In the genomic region with DNA sequence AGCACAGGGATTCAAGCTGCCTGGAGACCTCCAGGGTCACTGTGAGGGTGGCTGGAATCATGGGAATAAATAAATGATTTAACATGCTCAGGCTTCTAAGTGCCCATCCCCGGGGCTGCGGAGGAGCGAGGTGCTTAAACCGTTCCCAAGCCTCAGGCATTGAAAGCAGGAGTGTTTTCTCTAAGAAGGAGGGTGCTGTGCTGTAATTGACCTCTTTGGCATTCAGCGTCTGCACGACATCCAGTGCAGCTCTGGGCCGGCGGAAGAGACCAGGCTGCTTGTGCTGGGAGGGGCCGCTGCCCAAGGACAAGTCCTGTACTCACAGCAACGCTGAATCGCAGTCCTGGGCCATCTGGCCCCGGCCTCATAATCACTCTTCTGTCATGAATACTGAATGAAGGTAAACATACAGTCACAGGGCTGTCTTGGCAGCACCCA, we compare ENCODE assay signal across 10 cellular contexts. TPM values are rescaled to one million over a fixed set of nuclear protein-coding genes. Genes with fewer than 3 reads are reported as not detected.
DNase-seq lines count a peak whose midpoint lies in the region; ATAC-seq and TF ChIP-seq lines count a peak whose summit lies in the region.
"Had no signal": no experiment of that assay in that cellular context is flagged by ENCODE, and none has a peak within 500 bp of the region (broad histone marks: within the 10 kb centered on the region; RNA-seq: fewer than 3 reads in every experiment).

No MANE protein-coding gene starts in this region.

- H3K4me3 Mint-ChIP-seq in progenitor cell of endocrine pancreas (ENCODE audit: low read depth) = no peak overlapping the region
- H3K4me3 Mint-ChIP-seq in naive thymus-derived CD4-positive, alpha-beta T cell = no peak overlapping the region
- H3K4me3 Mint-ChIP-seq: activated B cell treated with CpG ODN at 0.5 μM for 24 hours had no signal

- H3K27me3 ChIP-seq in GM23248 (replicated peaks; ENCODE audit: insufficient read depth) (peaks cover 13% of the 10 kb centered on the region), RWPE2 (ENCODE audit: insufficient read depth, poor library complexity, severe bottlenecking) (no peaks in the 10 kb centered on the region), hepatocyte (no peaks in the 10 kb centered on the region)
- H3K27me3 ChIP-seq in naive thymus-derived CD4-positive, alpha-beta T cell (ENCODE audit: control insufficient read depth in 2 of 2, insufficient read depth in 2 of 2, low read length in 2 of 2) = no peaks in the 10 kb centered on the region

- H3K4me1 ChIP-seq in GM23248 (ENCODE audit: insufficient read depth) (no peaks in the 10 kb centered on the region), RWPE2 (ENCODE audit: insufficient read depth, poor library complexity, severe bottlenecking) (no peaks in the 10 kb centered on the region), hepatocyte (ENCODE audit: insufficient read depth) (no peaks in the 10 kb centered on the region)
- no peaks in the 10 kb centered on the region for H3K4me1 ChIP-seq in naive thymus-derived CD4-positive, alpha-beta T cell (ENCODE audit: control insufficient read depth in 2 of 2, insufficient read depth in 2 of 2, low read length in 2 of 2)

- in situ Hi-C loops in GM23248 (cut with MboI) = no loop called here

- H2AFZ ChIP-seq in GM23248 (no peak overlapping the region), hepatocyte (no peak overlapping the region)

- H4K20me1 ChIP-seq in GM23248 (ENCODE audit: insufficient read depth) = no peaks in the 10 kb centered on the region
- H4K20me1 ChIP-seq in hepatocyte (ENCODE audit: insufficient read depth, poor library complexity, severe bottlenecking) = no peaks in the 10 kb centered on the region

- DNase-seq in GM23248 = peak; percentile 12
- peak; percentile 28 for DNase-seq in RWPE2 (ENCODE audit: low spot score)
- peak; percentile 67 for DNase-seq in hepatocyte (ENCODE audit: low spot score)
- DNase-seq in progenitor cell of endocrine pancreas (ENCODE audit: low spot score, unreplicated experiment) = peak; percentile 13
- no peak for DNase-seq in middle frontal gyrus (ENCODE audit: extremely low spot score, low spot score)
- DNase-seq in naive thymus-derived CD4-positive, alpha-beta T cell = no peak
- DNase-seq in stimulated activated CD4-positive, alpha-beta T cell treated with anti-CD3 and anti-CD28 coated beads, Interleukin-4, amount 100 ng/mL, for 24 hours = no peak
- DNase-seq: activated B cell treated with CpG ODN at 0.5 μM for 24 hours had no signal

- H3F3A ChIP-seq in GM23248 (ENCODE audit: insufficient read depth) = no peaks in the 10 kb centered on the region

- H3K27ac ChIP-seq in GM23248 (no peak overlapping the region), RWPE2 (ENCODE audit: poor library complexity, severe bottlenecking) (no peak overlapping the region), hepatocyte (peak overlapping the region; percentile 38)
- H3K27ac ChIP-seq in naive thymus-derived CD4-positive, alpha-beta T cell (ENCODE audit: low read depth, low read length) = no peak overlapping the region

- CTCF ChIA-PET in naive thymus-derived CD4-positive, alpha-beta T cell (lab: Charles Lee) = no interaction called here

- H3K4me1 Mint-ChIP-seq in progenitor cell of endocrine pancreas (ENCODE audit: low read depth) = peaks cover 1% of the 10 kb centered on the region
- H3K4me1 Mint-ChIP-seq in naive thymus-derived CD4-positive, alpha-beta T cell = no peaks in the 10 kb centered on the region
- H3K4me1 Mint-ChIP-seq: activated B cell treated with CpG ODN at 0.5 μM for 24 hours had no signal

- no peak for TF ChIP-seq CTCF in RWPE2 (IDR thresholded peaks at IDR 0.05; ENCODE audit: poor library complexity, severe bottlenecking)
- no peak for TF ChIP-seq CTCF in hepatocyte (IDR thresholded peaks at IDR 0.05; ENCODE audit: poor library complexity)
- no peak for TF ChIP-seq CTCF in progenitor cell of endocrine pancreas (IDR thresholded peaks at IDR 0.05; ENCODE audit: unreplicated experiment)

- no peaks in the 10 kb centered on the region for H3K36me3 Mint-ChIP-seq in progenitor cell of endocrine pancreas (ENCODE audit: insufficient read depth)
- H3K36me3 Mint-ChIP-seq in naive thymus-derived CD4-positive, alpha-beta T cell = no peaks in the 10 kb centered on the region

- H3K9me3 ChIP-seq in GM23248 (ENCODE audit: low read depth) (no peaks in the 10 kb centered on the region), RWPE2 (ENCODE audit: severe bottlenecking) (no peaks in the 10 kb centered on the region), hepatocyte (ENCODE audit: low read depth) (no peaks in the 10 kb centered on the region)
- no peaks in the 10 kb centered on the region for H3K9me3 ChIP-seq in naive thymus-derived CD4-positive, alpha-beta T cell (ENCODE audit: control insufficient read depth in 2 of 3, low read length in 3 of 3)

- no peak overlapping the region for H3K9ac ChIP-seq in GM23248

- H3K9me2 ChIP-seq in GM23248 (ENCODE audit: insufficient read depth) (no peaks in the 10 kb centered on the region), hepatocyte (replicated peaks; ENCODE audit: insufficient read depth) (no peaks in the 10 kb centered on the region)

- H3K4me2 ChIP-seq in GM23248 (ENCODE audit: unreplicated experiment) (no peak overlapping the region), hepatocyte (peak overlapping the region; percentile 14)

- H3K4me3 ChIP-seq in GM23248 = no peak overlapping the region
- H3K4me3 ChIP-seq in RWPE2 (ENCODE audit: severe bottlenecking) = no peak overlapping the region
- H3K4me3 ChIP-seq in hepatocyte = no peak overlapping the region
- no peak overlapping the region for H3K4me3 ChIP-seq in naive thymus-derived CD4-positive, alpha-beta T cell (ENCODE audit: low read length)

- WGBS in GM23248 (ENCODE audit: low coverage in 1 of 2, low lambda C conversion rate in 2 of 2, missing lambda C conversion rate in 2 of 2), 2 experiments = 6% methylated on average over 12 of the region's 12 CpGs
- WGBS in hepatocyte (ENCODE audit: low lambda C conversion rate, missing lambda C conversion rate) = 17% methylated on average over 12 of the region's 12 CpGs

- POLR2A ChIA-PET in naive thymus-derived CD4-positive, alpha-beta T cell (lab: Charles Lee) = no interaction called here

- no peaks in the 10 kb centered on the region for H3K27me3 Mint-ChIP-seq in progenitor cell of endocrine pancreas
- peaks cover 0 to 3% (median 0%) of the 10 kb centered on the region in 5 donors for H3K27me3 Mint-ChIP-seq in naive thymus-derived CD4-positive, alpha-beta T cell

- intact Hi-C loops in naive thymus-derived CD4-positive, alpha-beta T cell (cut with micrococcal nuclease) = no loop called here

- H3K79me2 ChIP-seq in GM23248 (ENCODE audit: insufficient read depth) = no peaks in the 10 kb centered on the region
- H3K79me2 ChIP-seq in hepatocyte = no peaks in the 10 kb centered on the region

- no peak for ATAC-seq in RWPE2 (ENCODE audit: low read depth)
- no peak for ATAC-seq in naive thymus-derived CD4-positive, alpha-beta T cell

- no peaks in the 10 kb centered on the region for H3K36me3 ChIP-seq in GM23248 (ENCODE audit: low read depth)
- no peaks in the 10 kb centered on the region for H3K36me3 ChIP-seq in RWPE2 (ENCODE audit: low read depth)
- no peaks in the 10 kb centered on the region for H3K36me3 ChIP-seq in hepatocyte (replicated peaks; ENCODE audit: insufficient read depth, low read depth)
- no peaks in the 10 kb centered on the region for H3K36me3 ChIP-seq in naive thymus-derived CD4-positive, alpha-beta T cell (ENCODE audit: control insufficient read depth in 2 of 3, insufficient read depth in 3 of 3, low read length in 3 of 3)

- no peaks in the 10 kb centered on the region for H3K9me3 Mint-ChIP-seq in progenitor cell of endocrine pancreas (ENCODE audit: low read depth)
- peaks cover 0 to 1% (median 0%) of the 10 kb centered on the region in 11 donors for H3K9me3 Mint-ChIP-seq in naive thymus-derived CD4-positive, alpha-beta T cell
- H3K9me3 Mint-ChIP-seq: activated B cell treated with CpG ODN at 0.5 μM for 24 hours had no signal

- H3K27ac Mint-ChIP-seq in progenitor cell of endocrine pancreas = no peak overlapping the region
- no peak overlapping the region for H3K27ac Mint-ChIP-seq in naive thymus-derived CD4-positive, alpha-beta T cell
- H3K27ac Mint-ChIP-seq: activated B cell treated with CpG ODN at 0.5 μM for 24 hours had no signal

RNA-seq across cellular contexts. Expression of gene GPR42, which starts 24.9 kb away (rescaled TPM):
- total RNA-seq in GM23248 (2014; rRNA removed; shearing (Covaris generic)) = not detected in 2 replicates
- polyA plus RNA-seq in GM23248 (2016; fragmentation: Nextera tagmentation; extraction: Ambion mirVana) = not detected in 2 replicates
- not detected in 2 replicates for total RNA-seq in hepatocyte
- 0.17 TPM in 1 of 2 replicates, not detected in the other for polyA plus RNA-seq in hepatocyte
- 0.16 TPM in 1 of 2 replicates, not detected in the other for total RNA-seq in progenitor cell of endocrine pancreas
- total RNA-seq in naive thymus-derived CD4-positive, alpha-beta T cell = under 1 TPM in 1 of 5 experiments, not detected in 4; 0.24 TPM
- polyA plus RNA-seq in naive thymus-derived CD4-positive, alpha-beta T cell = not detected
- total RNA-seq: activated B cell treated with CpG ODN at 0.5 μM for 24 hours, fibroblast of lung, HT-29 had no signal
- polyA plus RNA-seq: fibroblast of lung had no signal

RNA-seq across cellular contexts. Expression of gene FFAR3, which starts 37.5 kb away (rescaled TPM):
- total RNA-seq in GM23248 (2014; rRNA removed; shearing (Covaris generic)) = not detected in 2 replicates
- polyA plus RNA-seq in GM23248 (2016; fragmentation: Nextera tagmentation; extraction: Ambion mirVana) = not detected in 2 replicates
- total RNA-seq in hepatocyte = 0.80 and 1.6 TPM in 2 replicates
- 2.4 TPM in 1 of 2 replicates, not detected in the other for polyA plus RNA-seq in hepatocyte
- not detected in 2 replicates for total RNA-seq in progenitor cell of endocrine pancreas
- total RNA-seq in naive thymus-derived CD4-positive, alpha-beta T cell = under 1 TPM in 3 of 5 experiments, not detected in 2; 0.31 to 0.91 (median 0.72) TPM
- polyA plus RNA-seq in naive thymus-derived CD4-positive, alpha-beta T cell = not detected
- total RNA-seq: fibroblast of lung, HT-29 had no signal
- polyA plus RNA-seq: fibroblast of lung had no signal

RNA-seq across cellular contexts. Expression of gene FFAR1, which starts 48.1 kb away (rescaled TPM):
- total RNA-seq in GM23248 (2014; rRNA removed; shearing (Covaris generic)) = not detected in 2 replicates
- polyA plus RNA-seq in GM23248 (2016; fragmentation: Nextera tagmentation; extraction: Ambion mirVana) = not detected in 2 replicates
- total RNA-seq in hepatocyte = not detected in 2 replicates
- not detected in 2 replicates for polyA plus RNA-seq in hepatocyte
- total RNA-seq in progenitor cell of endocrine pancreas = 0.33 and 0.74 TPM in 2 replicates
- total RNA-seq in naive thymus-derived CD4-positive, alpha-beta T cell = 1 to 10 TPM in 1 of 5 experiments, under 1 TPM in 2, not detected in 2; 0.10 to 1.3 (median 0.24) TPM
- not detected for polyA plus RNA-seq in naive thymus-derived CD4-positive, alpha-beta T cell
- total RNA-seq: fibroblast of lung, HT-29 had no signal
- polyA plus RNA-seq: fibroblast of lung had no signal

RNA-seq across cellular contexts. Expression of gene FFAR2, which starts 52.3 kb away (rescaled TPM):
- total RNA-seq in GM23248 (2014; rRNA removed; shearing (Covaris generic)) = not detected in 2 replicates
- polyA plus RNA-seq in GM23248 (2016; fragmentation: Nextera tagmentation; extraction: Ambion mirVana) (not detected in 2 replicates), hepatocyte (0.64 TPM in 1 of 2 replicates, not detected in the other)
- total RNA-seq in hepatocyte (0.16 and 0.20 TPM in 2 replicates), progenitor cell of endocrine pancreas (1.2 and 1.9 TPM in 2 replicates)
- total RNA-seq in naive thymus-derived CD4-positive, alpha-beta T cell = 1 to 10 TPM in 2 of 5 experiments, not detected in 3; 2.2 to 7.1 TPM
- polyA plus RNA-seq in naive thymus-derived CD4-positive, alpha-beta T cell = not detected
- total RNA-seq: activated B cell treated with CpG ODN at 0.5 μM for 24 hours, fibroblast of lung had no signal
- polyA plus RNA-seq: fibroblast of lung had no signal

Comparison
In these comparisons a context has a peak if more than half of its experiments do, and no peak if none do; other contexts are left out.
1. DNase-seq: peak in GM23248 (single experiment), RWPE2 (single experiment), hepatocyte (single experiment) and progenitor cell of endocrine pancreas (single experiment); none in middle frontal gyrus (single experiment), naive thymus-derived CD4-positive, alpha-beta T cell (0 of 9) and stimulated activated CD4-positive, alpha-beta T cell treated with anti-CD3 and anti-CD28 coated beads, Interleukin-4, amount 100 ng/mL, for 24 hours (single experiment).